Comparison of ENCODE assay signal across 8 cellular contexts in genomic region chr12:92034858-92035401, GRCh38.
A peak's percentile ranks its signal among the peaks of the same experiment; 100 is the strongest.
DNase-seq lines count a peak whose midpoint lies in the region; ATAC-seq and TF ChIP-seq lines count a peak whose summit lies in the region.

No MANE protein-coding gene starts in this region.

- intact Hi-C loops in dorsolateral prefrontal cortex (cut with DNase I), result loop anchor here in 1 of 2 donors (10.0 kb wide), 1 partner anchor 110 kb away; the partner anchor contains the start of gene BTG1
- intact Hi-C loops in stomach (cut with DNase I; ENCODE audit: low total_unique reads), result no loop called here

- TF ChIP-seq CTCF in dorsolateral prefrontal cortex (IDR thresholded peaks at IDR 0.05 in 54 of 56, conservative IDR thresholded peaks at IDR 0.05 in 2 of 56; ENCODE audit: low read depth in 1 of 56, partially characterized antibody in 56 of 56) (no peak), stomach (IDR thresholded peaks at IDR 0.05) (no peak)

- TF ChIP-seq EP300 in stomach (IDR thresholded peaks at IDR 0.05), result no peak

- DNase-seq in activated gamma-delta T cell treated with Interleukin-2 at 50 U/mL for 16 hours (peak; percentile 49), activated gamma-delta T cell (lab: John Stamatoyannopoulos, UW) (no peak), NCI-H187 (lab: John Stamatoyannopoulos, UW) (peak; percentile 83 to 91), dorsolateral prefrontal cortex (peak in 9 of 10 donors; percentile 34 to 73 (median 47)), stomach (peak; percentile 59)
- peak; percentile 11 to 20 for DNase-seq in activated CD4-positive, alpha-beta T cell treated with anti-CD3 and anti-CD28 coated beads for 24 hours (ENCODE audit: low read depth in 2 of 2)

- no peaks in the 10 kb centered on the region for H3K9me3 ChIP-seq in mucosa of rectum (ENCODE audit: control insufficient read depth in 2 of 2, low read length in 2 of 2)
- H3K9me3 ChIP-seq in stomach, result no peaks in the 10 kb centered on the region

- peak overlapping the region; percentile 64 to 65 for H3K9ac ChIP-seq in mucosa of rectum (ENCODE audit: low read depth in 1 of 2, low read length in 2 of 2)

- H3K27me3 ChIP-seq in dorsolateral prefrontal cortex (no peaks in the 10 kb centered on the region), mucosa of rectum (ENCODE audit: control insufficient read depth in 2 of 2, insufficient read depth in 2 of 2, low read length in 2 of 2) (no peaks in the 10 kb centered on the region), stomach (no peaks in the 10 kb centered on the region)

- no peak for TF ChIP-seq POLR2A in stomach (IDR thresholded peaks at IDR 0.05)

- H3K4me3 ChIP-seq in dorsolateral prefrontal cortex (peak overlapping the region in 55 of 59 donors; percentile 5 to 58 (median 37)), mucosa of rectum (ENCODE audit: low read length in 2 of 2) (peak overlapping the region; percentile 65 to 75), stomach (peak overlapping the region; percentile 28 to 43 (median 30))

- H3K27ac ChIP-seq in dorsolateral prefrontal cortex (peak overlapping the region in 38 of 59 donors; percentile 1 to 76 (median 37)), mucosa of rectum (ENCODE audit: low read depth in 2 of 2, low read length in 2 of 2) (peak overlapping the region; percentile 62 to 71), stomach (peak overlapping the region; percentile 14 to 86 (median 77))

- ATAC-seq in HG02759 (IDR thresholded peaks at IDR 0.05; ENCODE audit: unreplicated experiment), result peak; percentile 84

- H3K4me1 ChIP-seq in mucosa of rectum (ENCODE audit: control insufficient read depth in 2 of 2, insufficient read depth in 2 of 2, low read length in 2 of 2) (peaks cover 0 to 8% of the 10 kb centered on the region in 2 donors), stomach (peaks cover 8 to 65% (median 46%) of the 10 kb centered on the region in 4 donors)

- H3K36me3 ChIP-seq in mucosa of rectum (ENCODE audit: control insufficient read depth in 2 of 2, insufficient read depth in 2 of 2, low read length in 2 of 2), result no peaks in the 10 kb centered on the region
- no peaks in the 10 kb centered on the region for H3K36me3 ChIP-seq in stomach

- 1% methylated on average over 10 of the region's 10 CpGs for WGBS in stomach, 5 donors
